Comparison of ENCODE assay signal across 16 cellular contexts in genomic region chr1:9558946-9559545, GRCh38. TPM values are rescaled to one million over a fixed set of nuclear protein-coding genes. Genes with fewer than 3 reads are reported as not detected.
DNase-seq lines count a peak whose midpoint lies in the region; ATAC-seq, FAIRE-seq and TF ChIP-seq lines count a peak whose summit lies in the region.
"Had no signal": no experiment of that assay in that cellular context is flagged by ENCODE, and none has a peak within 500 bp of the region (broad histone marks: within the 10 kb centered on the region; RNA-seq: fewer than 3 reads in every experiment).

No MANE protein-coding gene starts in this region.

- FAIRE-seq in GM12891 (lab: Jason Lieb, UNC): no peak
- FAIRE-seq: astrocyte had no signal

- CTCF ChIA-PET in A673 (lab: Charles Lee): no interaction called here
- CTCF ChIA-PET in activated CD8-positive, alpha-beta T cell treated with anti-CD3 and anti-CD28 coated beads for 36 hours (lab: Charles Lee): interaction anchor here (0.8 to 2.4 kb wide), 3 partner anchors 16 to 63 kb away, joined by 3 to 8 read pairs (median 3); partner anchors contain the start of gene TMEM201

- no peak for TF ChIP-seq POLR2A in GM12891 (IDR thresholded peaks at IDR 0.05; ENCODE audit: low read depth, low read length)

- TF ChIP-seq CTCF in A673 (conservative IDR thresholded peaks at IDR 0.05; ENCODE audit: low read depth, low read length) (no peak), nephron (IDR thresholded peaks at IDR 0.05; ENCODE audit: unreplicated experiment in 3 of 3) (no peak)
- TF ChIP-seq CTCF in activated CD8-positive, alpha-beta T cell treated with anti-CD3 and anti-CD28 coated beads for 36 hours (IDR thresholded peaks at IDR 0.05): no peak

- peak overlapping the region in 3 of 4 donors; percentile 21 to 53 (median 40) for H3K4me3 Mint-ChIP-seq in CD4-positive, CD25-positive, alpha-beta regulatory T cell
- no peak overlapping the region for H3K4me3 Mint-ChIP-seq in activated CD8-positive, alpha-beta T cell treated with anti-CD3 and anti-CD28 coated beads for 36 hours
- H3K4me3 Mint-ChIP-seq in nephron: no peak overlapping the region

- DNase-seq in A673 (ENCODE audit: low spot score) (peak; percentile 18), SK-N-DZ (ENCODE audit: low spot score) (no peak), GM12891 (ENCODE audit: insufficient read length, low spot score) (no peak)
- DNase-seq in CD4-positive, CD25-positive, alpha-beta regulatory T cell: no peak
- no peak for DNase-seq in activated CD8-positive, alpha-beta T cell treated with anti-CD3 and anti-CD28 coated beads for 36 hours
- DNase-seq: colonic mucosa; DMS 273 treated with DMSO at 0.1 percent for 48 hours; KBM-7; NCI-H1048; NCI-H2029; NCI-H526 treated with DMSO at 0.1 percent for 48 hours; nucleus accumbens; stimulated activated CD4-positive, alpha-beta T cell treated with anti-CD3 and anti-CD28 coated beads, Interleukin-2, amount 100 ng/mL, for 24 hours had no signal

- intact Hi-C loops in A673 (cut with micrococcal nuclease; ENCODE audit: unreplicated experiment): no loop called here
- intact Hi-C loops in activated CD8-positive, alpha-beta T cell treated with anti-CD3 and anti-CD28 coated beads for 36 hours (cut with micrococcal nuclease): no loop called here

- H3K27ac ChIP-seq in A673 (ENCODE audit: low read depth, low read length, poor library complexity, severe bottlenecking): peak overlapping the region; percentile 69
- no peak overlapping the region for H3K27ac ChIP-seq in CD4-positive, CD25-positive, alpha-beta regulatory T cell (ENCODE audit: insufficient read depth, low read length, poor library complexity, severe bottlenecking)
- H3K27ac ChIP-seq: colonic mucosa had no signal

- H3K9me3 Mint-ChIP-seq in CD4-positive, CD25-positive, alpha-beta regulatory T cell: no peaks in the 10 kb centered on the region
- no peaks in the 10 kb centered on the region for H3K9me3 Mint-ChIP-seq in activated CD8-positive, alpha-beta T cell treated with anti-CD3 and anti-CD28 coated beads for 36 hours
- H3K9me3 Mint-ChIP-seq in nephron: no peaks in the 10 kb centered on the region

- peaks cover 35% of the 10 kb centered on the region for H3K36me3 ChIP-seq in A673 (ENCODE audit: insufficient read depth, low read length, poor library complexity, severe bottlenecking)
- H3K36me3 ChIP-seq in CD4-positive, CD25-positive, alpha-beta regulatory T cell (ENCODE audit: control insufficient read depth, insufficient read depth, low read length): peaks cover 16% of the 10 kb centered on the region
- H3K36me3 ChIP-seq: colonic mucosa had no signal

- peaks cover 0 to 24% (median 18%) of the 10 kb centered on the region in 4 donors for H3K4me1 Mint-ChIP-seq in CD4-positive, CD25-positive, alpha-beta regulatory T cell
- peaks cover 39% of the 10 kb centered on the region for H3K4me1 Mint-ChIP-seq in activated CD8-positive, alpha-beta T cell treated with anti-CD3 and anti-CD28 coated beads for 36 hours (ENCODE audit: low read depth)
- peaks cover 16% of the 10 kb centered on the region for H3K4me1 Mint-ChIP-seq in nephron

- no peaks in the 10 kb centered on the region for H3K27me3 ChIP-seq in A673 (replicated peaks; ENCODE audit: insufficient read depth, low read depth, low read length, poor library complexity)
- no peaks in the 10 kb centered on the region for H3K27me3 ChIP-seq in CD4-positive, CD25-positive, alpha-beta regulatory T cell (ENCODE audit: control insufficient read depth, insufficient read depth, low read length)
- H3K27me3 ChIP-seq: colonic mucosa had no signal

- POLR2A ChIA-PET in A673 (lab: Charles Lee; ENCODE audit: low non-redundant PET): no interaction called here
- POLR2A ChIA-PET in activated CD8-positive, alpha-beta T cell treated with anti-CD3 and anti-CD28 coated beads for 36 hours (lab: Charles Lee): interaction anchor here (0.9 to 1.1 kb wide), 3 partner anchors 10 to 31 kb away, joined by 3 read pairs; no protein-coding TSS in a partner anchor

- peaks cover 40% of the 10 kb centered on the region for H3K4me1 ChIP-seq in A673 (ENCODE audit: insufficient read depth, low read length, poor library complexity, severe bottlenecking)
- H3K4me1 ChIP-seq in CD4-positive, CD25-positive, alpha-beta regulatory T cell (ENCODE audit: control insufficient read depth, insufficient read depth, low read length, poor library complexity, severe bottlenecking): peaks cover 7% of the 10 kb centered on the region
- H3K4me1 ChIP-seq: colonic mucosa had no signal

- H3K4me3 ChIP-seq in A673 (ENCODE audit: low read depth, low read length, poor library complexity, severe bottlenecking): no peak overlapping the region
- no peak overlapping the region for H3K4me3 ChIP-seq in CD4-positive, CD25-positive, alpha-beta regulatory T cell (ENCODE audit: low read depth, low read length)
- H3K4me3 ChIP-seq: colonic mucosa had no signal

- ATAC-seq in CD4-positive, CD25-positive, alpha-beta regulatory T cell (ENCODE audit: low read depth in 2 of 2): no peak
- ATAC-seq in activated CD8-positive, alpha-beta T cell treated with anti-CD3 and anti-CD28 coated beads for 36 hours: no peak
- no peak for ATAC-seq in HG03432 (IDR thresholded peaks at IDR 0.05; ENCODE audit: unreplicated experiment)

- peaks cover 20% of the 10 kb centered on the region for H3K36me3 Mint-ChIP-seq in CD4-positive, CD25-positive, alpha-beta regulatory T cell
- peaks cover 35% of the 10 kb centered on the region for H3K36me3 Mint-ChIP-seq in activated CD8-positive, alpha-beta T cell treated with anti-CD3 and anti-CD28 coated beads for 36 hours (ENCODE audit: low read depth)
- H3K36me3 Mint-ChIP-seq in nephron (ENCODE audit: low read depth): peaks cover 46% of the 10 kb centered on the region

- H3K27ac Mint-ChIP-seq in CD4-positive, CD25-positive, alpha-beta regulatory T cell: peak overlapping the region; percentile 16 to 57 (median 24)
- H3K27ac Mint-ChIP-seq in activated CD8-positive, alpha-beta T cell treated with anti-CD3 and anti-CD28 coated beads for 36 hours: peak overlapping the region; percentile 31
- H3K27ac Mint-ChIP-seq in nephron: peak overlapping the region in 2 of 3 experiments; percentile 9 to 82

- no TSS peak for BruUV-seq in A673 (replicated peaks; lab: Mats Ljungman, UMichigan)

- H3K9me3 ChIP-seq in A673 (ENCODE audit: low read depth, low read length, poor library complexity, severe bottlenecking): no peaks in the 10 kb centered on the region
- no peaks in the 10 kb centered on the region for H3K9me3 ChIP-seq in CD4-positive, CD25-positive, alpha-beta regulatory T cell (ENCODE audit: control insufficient read depth in 2 of 2, low read length in 2 of 2)
- H3K9me3 ChIP-seq: colonic mucosa had no signal

- H3K27me3 Mint-ChIP-seq in CD4-positive, CD25-positive, alpha-beta regulatory T cell: no peaks in the 10 kb centered on the region
- no peaks in the 10 kb centered on the region for H3K27me3 Mint-ChIP-seq in activated CD8-positive, alpha-beta T cell treated with anti-CD3 and anti-CD28 coated beads for 36 hours
- no peaks in the 10 kb centered on the region for H3K27me3 Mint-ChIP-seq in nephron (ENCODE audit: low read depth)

TF ChIP-seq in GM12891, 5 proteins besides CTCF, POLR2A, EP300 and RAD21:
- TF ChIP-seq PAX5 (IDR thresholded peaks at IDR 0.05; ENCODE audit: insufficient read depth, low read length, severe bottlenecking): no peak
- no peak for TF ChIP-seq POLR2AphosphoS5 (IDR thresholded peaks at IDR 0.05; ENCODE audit: low read depth, low read length)
- TF ChIP-seq POU2F2 (IDR thresholded peaks at IDR 0.05; ENCODE audit: low read depth, low read length): no peak
- TF ChIP-seq SPI1 (IDR thresholded peaks at IDR 0.05; ENCODE audit: low read depth, low read length): no peak
- TF ChIP-seq TAF1 (IDR thresholded peaks at IDR 0.05; ENCODE audit: low read depth, low read length): no peak

RNA-seq across cellular contexts. Expression of gene SLC25A33, which starts 19.8 kb away (rescaled TPM):
- total RNA-seq in A673 (2021): 14.1 and 15.0 TPM in 2 replicates
- total RNA-seq in CD4-positive, CD25-positive, alpha-beta regulatory T cell: 4.5 TPM
- 1 to 10 TPM; 2.7 to 4.5 (median 3.5) TPM for polyA plus RNA-seq in CD4-positive, CD25-positive, alpha-beta regulatory T cell
- 1 to 10 TPM; 5.7 to 5.9 TPM for total RNA-seq in activated CD8-positive, alpha-beta T cell treated with anti-CD3 and anti-CD28 coated beads for 36 hours
- polyA plus RNA-seq in SK-N-DZ (2014; cell fraction: cytosol; rRNA removed): 25.0 and 27.5 TPM in 2 replicates
- polyA plus RNA-seq in SK-N-DZ (2014; cell fraction: nucleus; rRNA removed): 15.7 and 20.3 TPM in 2 replicates
- polyA plus RNA-seq in GM12891 (2012; ENCODE audit: low read depth, missing spikeins): 4.7 TPM

RNA-seq across cellular contexts. Expression of gene TMEM201, which starts 29.7 kb away (rescaled TPM):
- total RNA-seq in A673 (2021): 46.5 and 49.0 TPM in 2 replicates
- total RNA-seq in CD4-positive, CD25-positive, alpha-beta regulatory T cell: 12.1 TPM
- 1 to 10 TPM; 1.1 to 1.6 (median 1.4) TPM for polyA plus RNA-seq in CD4-positive, CD25-positive, alpha-beta regulatory T cell
- total RNA-seq in activated CD8-positive, alpha-beta T cell treated with anti-CD3 and anti-CD28 coated beads for 36 hours: 10 to 100 TPM; 16.2 to 18.1 TPM
- 14.0 and 14.9 TPM in 2 replicates for polyA plus RNA-seq in SK-N-DZ (2014; cell fraction: cytosol; rRNA removed)
- 12.1 and 18.5 TPM in 2 replicates for polyA plus RNA-seq in SK-N-DZ (2014; cell fraction: nucleus; rRNA removed)
- 7.1 TPM for polyA plus RNA-seq in GM12891 (2012; ENCODE audit: low read depth, missing spikeins)

Comparison
In these comparisons a context has a peak if more than half of its experiments do, and no peak if none do; other contexts are left out.
1. H3K4me3 Mint-ChIP-seq: peak in CD4-positive, CD25-positive, alpha-beta regulatory T cell (3 of 4); none in activated CD8-positive, alpha-beta T cell treated with anti-CD3 and anti-CD28 coated beads for 36 hours (single experiment) and nephron (0 of 3).
2. Peak in every context shown above with its lines, with median percentiles within 50 percentile points of each other: H3K27ac Mint-ChIP-seq.